ENCODE assay signal across 8 cellular contexts in the genomic region with DNA sequence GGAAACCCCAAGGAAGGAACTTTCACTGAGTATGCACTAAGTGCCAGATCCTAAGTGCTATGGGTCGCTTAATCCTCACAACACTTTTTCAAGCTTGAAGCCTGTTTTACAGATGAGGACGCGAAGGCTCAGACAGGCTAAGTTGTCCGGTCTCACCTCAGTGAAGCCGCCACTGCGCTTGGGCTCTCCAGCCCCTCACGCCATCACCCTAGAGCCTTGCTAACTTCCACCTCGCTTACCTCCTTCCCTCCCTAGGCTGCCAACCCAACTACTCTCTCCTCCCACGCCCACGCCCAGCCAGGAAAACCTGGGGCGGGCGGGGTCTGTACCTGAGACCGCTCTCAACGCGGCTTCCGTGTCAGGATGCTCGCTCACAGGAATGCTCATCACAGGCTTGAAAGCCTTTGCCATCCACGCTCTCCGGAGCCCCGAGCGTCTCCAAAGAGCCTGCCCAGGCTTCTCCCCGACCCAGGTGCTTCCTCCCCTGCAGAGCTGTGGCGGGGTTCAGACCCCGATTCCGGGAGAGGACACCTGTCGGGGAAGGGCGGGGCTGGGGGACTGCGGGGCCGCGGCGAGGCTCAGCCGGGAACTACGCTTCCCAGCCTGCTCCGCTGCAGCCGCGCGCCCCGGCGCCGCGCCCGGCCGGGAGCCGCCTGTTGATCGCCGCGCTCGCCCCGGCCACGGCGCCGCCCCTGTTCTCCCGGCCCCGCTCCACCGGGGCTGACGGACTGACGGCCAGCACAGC. TPM values are rescaled to one million over a fixed set of nuclear protein-coding genes. Genes with fewer than 3 reads are reported as not detected.
DNase-seq lines count a peak whose midpoint lies in the region; ATAC-seq and TF ChIP-seq lines count a peak whose summit lies in the region.

A gene (plus strand): TSS at position 656 of the 745 bp plus-strand sequence. CDS start 14,845 bp downstream, outside the sequence.

- no peaks in the 10 kb centered on the region for H3K36me3 ChIP-seq in Peyer's patch
- no peaks in the 10 kb centered on the region for H3K36me3 ChIP-seq in cardiac muscle cell

- no peaks in the 10 kb centered on the region for H3K4me1 ChIP-seq in Peyer's patch
- H3K4me1 ChIP-seq in cardiac muscle cell (ENCODE audit: low read depth), result no peaks in the 10 kb centered on the region

- TF ChIP-seq CTCF in Peyer's patch (IDR thresholded peaks at IDR 0.05), result peak in 1 of 6 experiments; percentile 2
- no peak for TF ChIP-seq CTCF in cardiac muscle cell (IDR thresholded peaks at IDR 0.05; ENCODE audit: low read depth, low read length)
- TF ChIP-seq CTCF in osteocyte (IDR thresholded peaks at IDR 0.05), result no peak

- H3K4me1 Mint-ChIP-seq in activated naive CD8-positive, alpha-beta T cell treated with anti-CD3 and anti-CD28 coated beads for 36 hours, result peaks cover 16% of the 10 kb centered on the region
- peaks cover 12% of the 10 kb centered on the region for H3K4me1 Mint-ChIP-seq in osteocyte (ENCODE audit: unreplicated experiment)

- H3K27me3 ChIP-seq in Peyer's patch (no peaks in the 10 kb centered on the region), cardiac muscle cell (peaks cover 81% of the 10 kb centered on the region)

- peaks cover 3% of the 10 kb centered on the region for H3K36me3 Mint-ChIP-seq in activated naive CD8-positive, alpha-beta T cell treated with anti-CD3 and anti-CD28 coated beads for 36 hours
- peaks cover 6% of the 10 kb centered on the region for H3K36me3 Mint-ChIP-seq in osteocyte (ENCODE audit: unreplicated experiment)

- H3K9me3 Mint-ChIP-seq in activated naive CD8-positive, alpha-beta T cell treated with anti-CD3 and anti-CD28 coated beads for 36 hours, result no peaks in the 10 kb centered on the region
- no peaks in the 10 kb centered on the region for H3K9me3 Mint-ChIP-seq in osteocyte (ENCODE audit: unreplicated experiment)

- H3K4me3 ChIP-seq in Peyer's patch, result peak within 1 kb of the TSS; percentile 81 to 97 (median 85)
- peak within 1 kb of the TSS; percentile 91 for H3K4me3 ChIP-seq in cardiac muscle cell

- H3K9me3 ChIP-seq in Peyer's patch (no peaks in the 10 kb centered on the region), cardiac muscle cell (ENCODE audit: low read depth) (no peaks in the 10 kb centered on the region)

- no peak for TF ChIP-seq POLR2A in Peyer's patch (IDR thresholded peaks at IDR 0.05)

- H3K4me3 Mint-ChIP-seq in activated naive CD8-positive, alpha-beta T cell treated with anti-CD3 and anti-CD28 coated beads for 36 hours, result peak within 1 kb of the TSS; percentile 84
- peak within 1 kb of the TSS; percentile 85 for H3K4me3 Mint-ChIP-seq in osteocyte (ENCODE audit: unreplicated experiment)

- peak; percentile 76 for DNase-seq in AG08396 (ENCODE audit: low spot score)
- DNase-seq in Peyer's patch, result peak; percentile 63 to 82 (median 78)
- DNase-seq in activated naive CD8-positive, alpha-beta T cell treated with anti-CD3 and anti-CD28 coated beads for 36 hours, result peak; percentile 63
- peak; percentile 49 to 63 for DNase-seq in cardiac muscle cell (ENCODE audit: low read depth in 1 of 2, low spot score in 1 of 2)
- DNase-seq in osteocyte (ENCODE audit: extremely low spot score, unreplicated experiment), result no peak
- DNase-seq in NK-92 treated with Interleukin-12 subunit alpha and Interleukin-12 subunit beta, amount 100 ng/mL, for 24 hours (lab: John Stamatoyannopoulos, UW), result no peak

- peak; percentile 52 for ATAC-seq in GM18858 (IDR thresholded peaks at IDR 0.05; ENCODE audit: unreplicated experiment)
- peak; percentile 68 for ATAC-seq in HG03095 (IDR thresholded peaks at IDR 0.05; ENCODE audit: unreplicated experiment)

- H3K27me3 Mint-ChIP-seq in activated naive CD8-positive, alpha-beta T cell treated with anti-CD3 and anti-CD28 coated beads for 36 hours, result peaks cover 3% of the 10 kb centered on the region
- H3K27me3 Mint-ChIP-seq in osteocyte (ENCODE audit: unreplicated experiment), result peaks cover 64% of the 10 kb centered on the region

- H3K27ac ChIP-seq in Peyer's patch (peak within 1 kb of the TSS; percentile 48 to 81 (median 66)), cardiac muscle cell (no peak within 1 kb of the TSS)

- H3K27ac Mint-ChIP-seq in activated naive CD8-positive, alpha-beta T cell treated with anti-CD3 and anti-CD28 coated beads for 36 hours, result no peak within 1 kb of the TSS
- H3K27ac Mint-ChIP-seq in osteocyte (ENCODE audit: unreplicated experiment), result no peak within 1 kb of the TSS

RNA-seq across cellular contexts. Expression of the gene that starts here (rescaled TPM):
- total RNA-seq in Peyer's patch, result 10 to 100 TPM in 1 of 4 donors, 1 to 10 TPM in 3; 4.0 to 25.6 (median 6.6) TPM
- total RNA-seq in activated naive CD8-positive, alpha-beta T cell treated with anti-CD3 and anti-CD28 coated beads for 36 hours, result 1 to 10 TPM; 4.2 to 4.8 TPM
- 2.7 and 2.8 TPM in 2 replicates for total RNA-seq in cardiac muscle cell
- polyA plus RNA-seq in cardiac muscle cell, result 1.8 and 3.0 TPM in 2 replicates
- 4.3 and 6.3 TPM in 2 replicates for total RNA-seq in osteocyte

Comparison
In these comparisons a context has a peak if more than half of its experiments do, and no peak if none do; other contexts are left out.
1. DNase-seq: peak in AG08396 (single experiment), Peyer's patch (3 of 3), activated naive CD8-positive, alpha-beta T cell treated with anti-CD3 and anti-CD28 coated beads for 36 hours (single experiment) and cardiac muscle cell (2 of 2); none in osteocyte (single experiment) and NK-92 treated with Interleukin-12 subunit alpha and Interleukin-12 subunit beta, amount 100 ng/mL, for 24 hours (single experiment).